Comparison of ENCODE assay signal across 11 cellular contexts in the genomic region with DNA sequence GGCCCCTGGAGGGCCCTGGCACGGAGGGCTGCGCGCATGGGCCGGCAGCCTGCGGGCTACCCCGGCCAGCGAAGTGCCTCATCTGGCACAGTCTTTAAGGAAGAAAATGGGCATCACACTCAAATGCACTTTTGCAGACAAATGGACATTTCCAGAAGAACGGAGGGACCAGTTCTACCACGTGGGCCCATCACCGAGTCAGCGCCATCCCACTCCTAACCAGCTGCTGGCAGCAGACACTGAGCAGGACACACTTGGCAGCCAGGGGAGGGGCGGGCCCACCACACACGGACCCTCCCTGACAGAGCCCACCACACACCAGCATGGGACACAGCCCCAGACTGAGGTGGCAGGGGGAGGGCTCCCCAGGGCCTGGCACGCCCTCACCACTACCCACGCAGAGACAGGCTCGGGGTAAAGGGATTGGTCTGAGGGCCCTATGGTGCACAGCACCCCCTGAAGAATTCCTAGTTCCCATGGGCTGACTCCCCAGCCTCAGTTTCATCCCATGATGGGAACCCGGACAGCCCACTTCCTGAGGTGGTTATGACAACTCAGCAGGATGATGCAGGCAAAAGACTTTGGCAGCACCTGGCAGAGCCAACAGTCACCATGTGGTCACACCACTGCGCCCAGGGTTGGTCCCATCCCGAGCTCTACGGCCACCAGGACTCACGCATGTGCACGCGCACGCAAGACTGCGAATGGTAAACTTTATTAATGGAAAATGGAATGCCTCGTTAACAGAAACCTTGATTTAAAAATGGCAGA. TPM values are rescaled to one million over a fixed set of nuclear protein-coding genes. Genes with fewer than 3 reads are reported as not detected.
A peak's percentile ranks its signal among the peaks of the same experiment; 100 is the strongest.
DNase-seq lines count a peak whose midpoint lies in the region; ATAC-seq lines count a peak whose summit lies in the region.
"Had no signal": no experiment of that assay in that cellular context is flagged by ENCODE, and none has a peak within 500 bp of the region (broad histone marks: within the 10 kb centered on the region; RNA-seq: fewer than 3 reads in every experiment).

No MANE protein-coding gene starts in this region.

- peak overlapping the region; percentile 36 for H3K27ac Mint-ChIP-seq in T-helper 1 cell treated with Interleukin-12 subunit alpha and Interleukin-12 subunit beta and Interleukin-4 antibody, amounts not matched to agents 30 μg/mL and 1 μg/mL, for 36 hours
- peak overlapping the region; percentile 87 for H3K27ac Mint-ChIP-seq in activated T-helper 17 cell treated with anti-CD3 and anti-CD28 coated beads, Interleukin-2, amount 50 U/mL, for 72 hours

- H3K4me3 ChIP-seq in iPS-18a (ENCODE audit: low read length) (peak overlapping the region; percentile 29), skin epidermis (no peak overlapping the region)
- H3K4me3 ChIP-seq: upper lobe of right lung had no signal

- H3K9me3 Mint-ChIP-seq in T-helper 1 cell treated with Interleukin-12 subunit alpha and Interleukin-12 subunit beta and Interleukin-4 antibody, amounts not matched to agents 30 μg/mL and 1 μg/mL, for 36 hours: no peaks in the 10 kb centered on the region
- no peaks in the 10 kb centered on the region for H3K9me3 Mint-ChIP-seq in activated T-helper 17 cell treated with anti-CD3 and anti-CD28 coated beads, Interleukin-2, amount 50 U/mL, for 72 hours

- peaks cover 14% of the 10 kb centered on the region for H3K36me3 Mint-ChIP-seq in T-helper 1 cell treated with Interleukin-12 subunit alpha and Interleukin-12 subunit beta and Interleukin-4 antibody, amounts not matched to agents 30 μg/mL and 1 μg/mL, for 36 hours (ENCODE audit: low read depth)
- peaks cover 63% of the 10 kb centered on the region for H3K36me3 Mint-ChIP-seq in activated T-helper 17 cell treated with anti-CD3 and anti-CD28 coated beads, Interleukin-2, amount 50 U/mL, for 72 hours (ENCODE audit: low read depth)

- H3K27me3 Mint-ChIP-seq in T-helper 1 cell treated with Interleukin-12 subunit alpha and Interleukin-12 subunit beta and Interleukin-4 antibody, amounts not matched to agents 30 μg/mL and 1 μg/mL, for 36 hours (ENCODE audit: low read depth): no peaks in the 10 kb centered on the region
- H3K27me3 Mint-ChIP-seq in activated T-helper 17 cell treated with anti-CD3 and anti-CD28 coated beads, Interleukin-2, amount 50 U/mL, for 72 hours: no peaks in the 10 kb centered on the region

- H3K9me3 ChIP-seq in iPS-18a (ENCODE audit: control insufficient read depth, low read depth, low read length): no peaks in the 10 kb centered on the region
- H3K9me3 ChIP-seq: upper lobe of right lung had no signal

- no peak overlapping the region for H3K9ac ChIP-seq in iPS-18a (ENCODE audit: low read length)

- H3K27ac ChIP-seq in iPS-18a (ENCODE audit: low read length): no peak overlapping the region
- peak overlapping the region in 14 of 21 experiments; percentile 18 to 80 (median 62) for H3K27ac ChIP-seq in skin epidermis
- H3K27ac ChIP-seq: upper lobe of right lung had no signal

- DNase-seq in T-helper 1 cell (no peak), NCI-H524 (lab: John Stamatoyannopoulos, UW) (no peak), A172 (ENCODE audit: low spot score) (no peak)
- no peak for DNase-seq in stimulated activated naive CD4-positive, alpha-beta T cell (lab: John Stamatoyannopoulos, UW)
- DNase-seq: NCI-H187 treated with DMSO at 0.1 percent for 48 hours, RPMI8226, upper lobe of right lung had no signal

- H3K36me3 ChIP-seq in iPS-18a (ENCODE audit: control insufficient read depth, low read depth, low read length): peaks cover 24% of the 10 kb centered on the region

- peaks cover 11% of the 10 kb centered on the region for H3K4me1 Mint-ChIP-seq in T-helper 1 cell treated with Interleukin-12 subunit alpha and Interleukin-12 subunit beta and Interleukin-4 antibody, amounts not matched to agents 30 μg/mL and 1 μg/mL, for 36 hours (ENCODE audit: low read depth)
- H3K4me1 Mint-ChIP-seq in activated T-helper 17 cell treated with anti-CD3 and anti-CD28 coated beads, Interleukin-2, amount 50 U/mL, for 72 hours: peaks cover 9% of the 10 kb centered on the region

- H3K27me3 ChIP-seq in iPS-18a (ENCODE audit: control insufficient read depth, insufficient read depth, low read length): no peaks in the 10 kb centered on the region
- H3K27me3 ChIP-seq: upper lobe of right lung had no signal

- ATAC-seq in activated T-helper 17 cell treated with anti-CD3 and anti-CD28 coated beads, Interleukin-2, amount 50 U/mL, for 72 hours (replicated peaks): peak; percentile 35

- no peak overlapping the region for H3K4me3 Mint-ChIP-seq in T-helper 1 cell treated with Interleukin-12 subunit alpha and Interleukin-12 subunit beta and Interleukin-4 antibody, amounts not matched to agents 30 μg/mL and 1 μg/mL, for 36 hours
- peak overlapping the region; percentile 72 for H3K4me3 Mint-ChIP-seq in activated T-helper 17 cell treated with anti-CD3 and anti-CD28 coated beads, Interleukin-2, amount 50 U/mL, for 72 hours

- peaks cover 17% of the 10 kb centered on the region for H3K4me1 ChIP-seq in iPS-18a (ENCODE audit: control insufficient read depth, low read depth, low read length)
- H3K4me1 ChIP-seq: upper lobe of right lung had no signal

RNA-seq across cellular contexts. Expression of a gene that starts 18.7 kb away (rescaled TPM):
- total RNA-seq in activated T-helper 17 cell treated with anti-CD3 and anti-CD28 coated beads, Interleukin-2, amount 50 U/mL, for 72 hours: 1 to 10 TPM in 1 of 2 donors, under 1 TPM in 1; 0.48 to 2.4 TPM
- 0.50 and 1.8 TPM in 2 replicates for total RNA-seq in A172 (2014; rRNA removed; shearing (Covaris generic))

RNA-seq across cellular contexts. Expression of a gene that starts 36.1 kb away (rescaled TPM):
- 100 to 1,000 TPM; 126 to 159 TPM for total RNA-seq in activated T-helper 17 cell treated with anti-CD3 and anti-CD28 coated beads, Interleukin-2, amount 50 U/mL, for 72 hours
- total RNA-seq in A172 (2014; rRNA removed; shearing (Covaris generic)): 18.5 and 22.4 TPM in 2 replicates

RNA-seq across cellular contexts. Expression of a gene that starts 36.4 kb away (rescaled TPM):
- total RNA-seq in activated T-helper 17 cell treated with anti-CD3 and anti-CD28 coated beads, Interleukin-2, amount 50 U/mL, for 72 hours: 100 to 1,000 TPM; 119 to 124 TPM
- total RNA-seq in A172 (2014; rRNA removed; shearing (Covaris generic)): 25.7 and 31.5 TPM in 2 replicates
